Comparison of ENCODE assay signal across 1 cellular context in the genomic region with DNA sequence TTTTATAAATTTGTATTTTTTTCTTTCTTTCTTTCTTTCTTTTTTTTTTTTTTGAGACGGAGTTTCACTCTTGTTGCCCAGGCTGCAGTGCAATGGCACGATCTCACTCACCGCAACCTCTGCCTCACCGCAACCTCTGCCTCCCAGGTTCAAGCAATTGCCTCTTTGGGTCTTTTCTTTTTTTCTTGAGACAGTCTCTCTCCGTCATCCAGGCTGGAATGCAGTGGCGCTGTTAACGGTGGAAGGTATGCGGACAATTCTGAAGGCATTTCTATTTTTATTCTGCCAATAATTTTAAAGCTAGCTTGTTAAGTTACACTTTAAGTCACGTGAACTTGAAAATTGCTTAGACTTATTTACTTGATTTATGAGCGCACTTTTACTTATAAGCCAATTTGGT.
TF ChIP-seq lines count a peak whose summit lies in the region.

No MANE protein-coding gene starts in this region.

TF ChIP-seq in GM23338, 12 proteins besides CTCF, POLR2A, EP300 and RAD21:
- no peak; the same call in 1 of the 2 replicates for TF ChIP-seq NANOG (IDR thresholded peaks at IDR 0.05; ENCODE audit: borderline replicate concordance)
- TF ChIP-seq ZNF331 (CRISPR knock-in tag; IDR thresholded peaks at IDR 0.05; ENCODE audit: low read depth): no peak
- TF ChIP-seq ETS1 (IDR thresholded peaks at IDR 0.05): no peak
- no peak for TF ChIP-seq POLR2AphosphoS5 (IDR thresholded peaks at IDR 0.05; ENCODE audit: low read depth)
- TF ChIP-seq EZH2 (IDR thresholded peaks at IDR 0.05; ENCODE audit: low read depth, unreplicated experiment): no peak
